ENCODE assay signal across 26 cellular contexts in genomic region chr17:13157656-13158055, GRCh38.
"Had no signal": no experiment of that assay in that cellular context is flagged by ENCODE, and none has a peak within 500 bp of the region (broad histone marks: within the 10 kb centered on the region; RNA-seq: fewer than 3 reads in every experiment).

No MANE protein-coding gene starts in this region.

- H3K4me2 ChIP-seq: hepatocyte, neural progenitor cell, smooth muscle cell had no signal

- H3K9ac ChIP-seq: neural progenitor cell had no signal

- DNase-seq: islet precursor cell; left ventricle myocardium inferior; mesendoderm; naive B cell; natural killer cell; nephron progenitor cell; occipital lobe; ovary; right lobe of liver; stimulated activated CD4-positive, alpha-beta T cell treated with anti-CD3 and anti-CD28 coated beads, Interleukin-1b, Interleukin-23, amount 100 ng/mL, for 48 hours; stimulated activated CD4-positive, alpha-beta T cell treated with anti-CD3 and anti-CD28 coated beads, Interleukin-2, amount 100 ng/mL, for 48 hours; stimulated activated CD4-positive, alpha-beta T cell treated with anti-CD3 and anti-CD28 coated beads, Interleukin-4, amount 100 ng/mL, for 4 hours; stimulated activated CD8-positive, alpha-beta memory T cell treated with anti-CD3 and anti-CD28 coated beads, Interleukin-4, amount 100 ng/mL, for 48 hours; stimulated activated naive B cell treated with anti-CD40 and anti-IgM and Interleukin-4, amounts not matched to agents 10 μg/mL and 1 μg/mL and 100 μg/mL, for 72 hours; stimulated activated naive CD8-positive, alpha-beta T cell treated with anti-CD3 and anti-CD28 coated beads, Interleukin-15, Interleukin-2, amounts not matched to agents 100 U/mL and 50 U/mL, for 24 hours; stomach; testis; thyroid gland; transverse colon; upper lobe of right lung had no signal

- H3K27ac ChIP-seq: hepatocyte, left ventricle myocardium inferior, neural progenitor cell, neutrophil, ovary, right atrium auricular region, right lobe of liver, stomach, testis, thyroid gland, transverse colon, upper lobe of right lung had no signal

- H3K4me3 ChIP-seq: hepatocyte, left ventricle myocardium inferior, lung, neural progenitor cell, ovary, right atrium auricular region, right lobe of liver, smooth muscle cell, stomach, testis, thyroid gland, transverse colon, upper lobe of right lung had no signal

- H3K79me2 ChIP-seq: hepatocyte had no signal

- H3K36me3 ChIP-seq: left ventricle myocardium inferior, neural progenitor cell, neutrophil, ovary, right atrium auricular region, right lobe of liver, stomach, thyroid gland, transverse colon, upper lobe of right lung had no signal

- H3K4me1 ChIP-seq: left ventricle myocardium inferior, neural progenitor cell, right atrium auricular region, right lobe of liver, stomach, testis, thyroid gland, transverse colon, upper lobe of right lung had no signal

- H3K27me3 ChIP-seq: hepatocyte, neural progenitor cell, neutrophil, ovary, right atrium auricular region, right lobe of liver, stomach, testis, thyroid gland, transverse colon, upper lobe of right lung had no signal

- H3K9me3 ChIP-seq: neutrophil, ovary, right atrium auricular region, right lobe of liver, testis, thyroid gland, transverse colon, upper lobe of right lung had no signal

- H2AFZ ChIP-seq: hepatocyte, neural progenitor cell had no signal
